Comparison of ENCODE assay signal across 8 cellular contexts in genomic region chr5:140690376-140690932, GRCh38. TPM values are rescaled to one million over a fixed set of nuclear protein-coding genes. Genes with fewer than 3 reads are reported as not detected.
DNase-seq lines count a peak whose midpoint lies in the region; ATAC-seq and TF ChIP-seq lines count a peak whose summit lies in the region.

No MANE protein-coding gene starts in this region.

- no peaks in the 10 kb centered on the region for H3K9me3 ChIP-seq in gastrocnemius medialis

- H3K36me3 ChIP-seq in gastrocnemius medialis: peaks cover 0 to 47% of the 10 kb centered on the region in 2 donors

- peak overlapping the region; percentile 99 for H3K4me3 ChIP-seq in fibroblast of the aortic adventitia (ENCODE audit: low read depth, low read length)
- H3K4me3 ChIP-seq in gastrocnemius medialis: peak overlapping the region; percentile 88 to 96 (median 90)

- CTCF ChIA-PET in RWPE1 (lab: Yijun Ruan, JAX): interaction anchor here (0.6 kb wide), 3 partner anchors 10 to 339 kb away, joined by 3 to 6 read pairs (median 3); no protein-coding TSS in a partner anchor

- no peak for ATAC-seq in gastrocnemius medialis

- H3K27me3 ChIP-seq in gastrocnemius medialis: no peaks in the 10 kb centered on the region

- no peak for TF ChIP-seq CTCF in RWPE1 (conservative IDR thresholded peaks at IDR 0.05; ENCODE audit: low read depth)
- no peak for TF ChIP-seq CTCF in fibroblast of the aortic adventitia (IDR thresholded peaks at IDR 0.05; ENCODE audit: insufficient read depth, low read length)
- TF ChIP-seq CTCF in gastrocnemius medialis (IDR thresholded peaks at IDR 0.05 in 4 of 5, conservative IDR thresholded peaks at IDR 0.05 in 1 of 5): no peak

- intact Hi-C loops in gastrocnemius medialis (cut with DNase I; ENCODE audit: low total_unique reads): loop anchor here (2.0 to 5.0 kb wide), 2 partner anchors 43 to 290 kb away; partner anchors contain the start of genes ANKHD1, IK and NDUFA2

- peak; percentile 63 for DNase-seq in DMS53 (lab: John Stamatoyannopoulos, UW)
- no peak for DNase-seq in DMS53 treated with DMSO at 0.1 percent for 48 hours (lab: John Stamatoyannopoulos, UW; ENCODE audit: unreplicated experiment)
- no peak for DNase-seq in RWPE1 (ENCODE audit: low spot score)
- DNase-seq in fibroblast of the aortic adventitia (ENCODE audit: low read depth): no peak
- no peak for DNase-seq in gastrocnemius medialis
- DNase-seq in NCI-H2107 treated with DMSO at 0.1 percent for 48 hours (lab: John Stamatoyannopoulos, UW; ENCODE audit: unreplicated experiment): no peak
- no peak for DNase-seq in iPS-NIHi7 (ENCODE audit: extremely low spot score)
- DNase-seq in epidermal melanocyte (ENCODE audit: insufficient read length, low spot score): no peak

- H3K4me1 ChIP-seq in gastrocnemius medialis: peaks cover 18 to 40% of the 10 kb centered on the region in 2 donors

- TF ChIP-seq POLR2A in gastrocnemius medialis (IDR thresholded peaks at IDR 0.05): no peak

- in situ Hi-C loops in gastrocnemius medialis (cut with MboI; ENCODE audit: low sequenced_read_pairs in 4 of 4): no loop called here

- POLR2A ChIA-PET in RWPE1 (lab: Yijun Ruan, JAX; ENCODE audit: low non-redundant PET): interaction anchor here (0.6 kb wide), 1 partner anchor 317 kb away, joined by 4 read pairs; no protein-coding TSS in a partner anchor

- H3K27ac ChIP-seq in RWPE1: peak overlapping the region; percentile 93
- peak overlapping the region; percentile 85 to 93 (median 90) for H3K27ac ChIP-seq in gastrocnemius medialis

RNA-seq across cellular contexts. Expression of gene HARS1, which starts 0.7 kb away (rescaled TPM):
- total RNA-seq in fibroblast of the aortic adventitia (ENCODE audit: low replicate concordance) (52.2 and 62.9 TPM in 2 replicates), gastrocnemius medialis (10 to 100 TPM; 38.2 to 72.9 (median 59.4) TPM)

RNA-seq across cellular contexts. Expression of gene HARS2, which starts 0.8 kb away (rescaled TPM):
- total RNA-seq in fibroblast of the aortic adventitia (ENCODE audit: low replicate concordance) (22.7 and 39.0 TPM in 2 replicates), gastrocnemius medialis (10 to 100 TPM; 25.2 to 36.0 (median 27.0) TPM)

RNA-seq across cellular contexts. Expression of gene ZMAT2, which starts 9.8 kb away (rescaled TPM):
- total RNA-seq in fibroblast of the aortic adventitia (ENCODE audit: low replicate concordance) (37.2 and 118 TPM in 2 replicates), gastrocnemius medialis (10 to 100 TPM; 44.2 to 56.5 (median 51.9) TPM)

RNA-seq across cellular contexts. Expression of gene DND1, which starts 17.1 kb away (rescaled TPM):
- total RNA-seq in fibroblast of the aortic adventitia (ENCODE audit: low replicate concordance) (0.18 TPM in 1 of 2 replicates, not detected in the other), gastrocnemius medialis (1 to 10 TPM in 2 of 4 donors, under 1 TPM in 1, not detected in 1; 0.20 to 5.0 (median 1.8) TPM)

RNA-seq across cellular contexts. Expression of gene WDR55, which starts 25.8 kb away (rescaled TPM):
- 12.8 and 21.9 TPM in 2 replicates for total RNA-seq in fibroblast of the aortic adventitia (ENCODE audit: low replicate concordance)
- 10 to 100 TPM; 10.9 to 18.7 (median 15.1) TPM for total RNA-seq in gastrocnemius medialis
